Comparison of ENCODE assay signal across 15 cellular contexts in genomic region chr16:72189865-72190371, GRCh38. TPM values are rescaled to one million over a fixed set of nuclear protein-coding genes. Genes with fewer than 3 reads are reported as not detected.
DNase-seq lines count a peak whose midpoint lies in the region; ATAC-seq and TF ChIP-seq lines count a peak whose summit lies in the region.
"Had no signal": no experiment of that assay in that cellular context is flagged by ENCODE, and none has a peak within 500 bp of the region (broad histone marks: within the 10 kb centered on the region; RNA-seq: fewer than 3 reads in every experiment).

No MANE protein-coding gene starts in this region.

- peak; percentile 28 for DNase-seq in AG10803 (ENCODE audit: low read depth)
- DNase-seq in M059J (ENCODE audit: low read depth) = peak; percentile 65
- DNase-seq in choroid plexus epithelial cell (ENCODE audit: low read depth) = peak; percentile 93
- peak; percentile 45 to 66 for DNase-seq in lung microvascular endothelial cell (ENCODE audit: low read depth in 2 of 2)
- DNase-seq in NCI-H1105 treated with DMSO at 0.1 percent for 48 hours (lab: John Stamatoyannopoulos, UW) = no peak
- DNase-seq in substantia nigra (lab: John Stamatoyannopoulos, UW) = no peak
- no peak for DNase-seq in UCSD-AML1 (lab: John Stamatoyannopoulos, UW; ENCODE audit: unreplicated experiment)
- DNase-seq: activated CD8-positive, alpha-beta memory T cell treated with anti-CD3 and anti-CD28 coated beads, Interleukin-2, amount 50 U/mL, for 4 hours; glutamatergic neuron; lower lobe of right lung; NCI-H2029 treated with DMSO at 0.1 percent for 48 hours; posterior cingulate gyrus had no signal

- H3K4me3 ChIP-seq in AG10803 (ENCODE audit: low read length) = no peak overlapping the region
- H3K4me3 ChIP-seq in choroid plexus epithelial cell (ENCODE audit: low read depth, low read length) = no peak overlapping the region
- H3K4me3 ChIP-seq: ascending aorta, GM23338, lower lobe of right lung had no signal

- H3K27ac ChIP-seq in substantia nigra (ENCODE audit: low read depth, low read length, poor library complexity, severe bottlenecking) = no peak overlapping the region
- H3K27ac ChIP-seq: lower lobe of right lung had no signal

- TF ChIP-seq CTCF in AG10803 (conservative IDR thresholded peaks at IDR 0.05; ENCODE audit: low read length) (no peak), choroid plexus epithelial cell (conservative IDR thresholded peaks at IDR 0.05; ENCODE audit: low read depth, low read length) (no peak)

- ATAC-seq in GM21367 (IDR thresholded peaks at IDR 0.05; ENCODE audit: unreplicated experiment) = no peak
- ATAC-seq: GM23338, lower lobe of right lung had no signal

RNA-seq across cellular contexts. Expression of gene PMFBP1, which starts 18.0 kb away (rescaled TPM):
- total RNA-seq in M059J (2014; rRNA removed; shearing (Covaris generic)) = 0.30 and 1.0 TPM in 2 replicates
- under 0.01 TPM in 2 replicates for total RNA-seq in lung microvascular endothelial cell
- total RNA-seq: ascending aorta had no signal

Comparison
In these comparisons a context has a peak if more than half of its experiments do, and no peak if none do; other contexts are left out.
1. DNase-seq: peak in AG10803 (single experiment), M059J (single experiment), choroid plexus epithelial cell (single experiment) and lung microvascular endothelial cell (2 of 2); none in NCI-H1105 treated with DMSO at 0.1 percent for 48 hours (single experiment), substantia nigra (0 of 49) and UCSD-AML1 (single experiment).